ENCODE assay signal across 1 cellular context in genomic region chr1:77219166-77219887, GRCh38.
A peak's percentile ranks its signal among the peaks of the same experiment; 100 is the strongest.
TF ChIP-seq lines count a peak whose summit lies in the region.

PIGK (minus strand) TSS chr1:77219430; CDS start chr1:77219402, 28 bp downstream.

TF ChIP-seq in HepG2, 621 proteins besides CTCF, POLR2A, EP300 and RAD21 (continued from another document and continues in another):
- TF ChIP-seq DR1 (CRISPR knock-in tag; IDR thresholded peaks at IDR 0.05) = no peak
- TF ChIP-seq GABPB1 (CRISPR knock-in tag; IDR thresholded peaks at IDR 0.05) = peak; percentile 82
- TF ChIP-seq SMC3 (IDR thresholded peaks at IDR 0.05; ENCODE audit: low read length) = no peak
- peak; percentile 38; the same call in 1 of the 2 replicates for TF ChIP-seq ZNF614 (CRISPR knock-in tag; IDR thresholded peaks at IDR 0.05; ENCODE audit: borderline replicate concordance)
- no peak for TF ChIP-seq ZNF205 (CRISPR knock-in tag; IDR thresholded peaks at IDR 0.05)
- peak; percentile 46; the same call in 1 of the 2 replicates for TF ChIP-seq ZNF264 (CRISPR knock-in tag; IDR thresholded peaks at IDR 0.05)
- no peak for TF ChIP-seq PHF21A (CRISPR knock-in tag; IDR thresholded peaks at IDR 0.05)
- TF ChIP-seq NFYC (CRISPR knock-in tag; IDR thresholded peaks at IDR 0.05) = no peak
- no peak for TF ChIP-seq ZNF883 (CRISPR knock-in tag; IDR thresholded peaks at IDR 0.05; ENCODE audit: not compliant biosample characterization)
- TF ChIP-seq ZNF451 (CRISPR knock-in tag; IDR thresholded peaks at IDR 0.05) = no peak
- TF ChIP-seq HDAC1 (CRISPR knock-in tag; IDR thresholded peaks at IDR 0.05) = peak; percentile 95
- no peak for TF ChIP-seq ZNF569 (CRISPR knock-in tag; IDR thresholded peaks at IDR 0.05; ENCODE audit: borderline replicate concordance)
- peak; percentile 19; the same call in 1 of the 2 replicates for TF ChIP-seq ZNF552 (CRISPR knock-in tag; IDR thresholded peaks at IDR 0.05; ENCODE audit: borderline replicate concordance)
- no peak for TF ChIP-seq ZNF333 (CRISPR knock-in tag; IDR thresholded peaks at IDR 0.05; ENCODE audit: borderline replicate concordance)
- TF ChIP-seq ZNF83 (CRISPR knock-in tag; IDR thresholded peaks at IDR 0.05; ENCODE audit: borderline replicate concordance) = no peak
- TF ChIP-seq ZNF263 (CRISPR knock-in tag; IDR thresholded peaks at IDR 0.05) = no peak
- peak; percentile 59 to 78; a peak in 3 of 4 replicates for TF ChIP-seq HMGXB4 (CRISPR knock-in tag; IDR thresholded peaks at IDR 0.05; ENCODE audit: borderline replicate concordance in 1 of 2, low read depth in 1 of 2)
- TF ChIP-seq ELF4 (CRISPR knock-in tag; IDR thresholded peaks at IDR 0.05; ENCODE audit: borderline replicate concordance) = no peak
- TF ChIP-seq SMARCC2 (IDR thresholded peaks at IDR 0.05) = no peak
- no peak for TF ChIP-seq MTA3 (CRISPR knock-in tag; IDR thresholded peaks at IDR 0.05)
- TF ChIP-seq SIX1 (CRISPR knock-in tag; IDR thresholded peaks at IDR 0.05; ENCODE audit: borderline replicate concordance) = no peak
- peak; percentile 95; the same call in 1 of the 2 replicates for TF ChIP-seq ZSCAN5A (CRISPR knock-in tag; IDR thresholded peaks at IDR 0.05; ENCODE audit: borderline replicate concordance)
- no peak for TF ChIP-seq KLF11 (CRISPR knock-in tag; IDR thresholded peaks at IDR 0.05)
- peak; percentile 61; the same call in 1 of the 2 replicates for TF ChIP-seq YEATS4 (CRISPR knock-in tag; IDR thresholded peaks at IDR 0.05; ENCODE audit: borderline replicate concordance)
- TF ChIP-seq HOXA3 (CRISPR knock-in tag; IDR thresholded peaks at IDR 0.05) = peak; percentile 81
- TF ChIP-seq ZNF574 (CRISPR knock-in tag; IDR thresholded peaks at IDR 0.05) = peak; percentile 81
- 0 out of 2 replicates have a peak, but pooled peaks have one; percentile 78 for TF ChIP-seq ZNF414 (CRISPR knock-in tag; IDR thresholded peaks at IDR 0.05)
- TF ChIP-seq MAFF (IDR thresholded peaks at IDR 0.05; ENCODE audit: low read depth, low read length) = no peak
- TF ChIP-seq ZNF431 (CRISPR knock-in tag; IDR thresholded peaks at IDR 0.05; ENCODE audit: borderline replicate concordance, low read depth) = no peak
- TF ChIP-seq ARID5B (CRISPR knock-in tag; IDR thresholded peaks at IDR 0.05) = peak; percentile 56; the same call in 1 of the 2 replicates
- no peak for TF ChIP-seq ZNF737 (CRISPR knock-in tag; IDR thresholded peaks at IDR 0.05; ENCODE audit: borderline replicate concordance)
- TF ChIP-seq KDM5A (IDR thresholded peaks at IDR 0.05; ENCODE audit: borderline replicate concordance, low read length) = peak; percentile 90
- no peak for TF ChIP-seq ZNF503 (CRISPR knock-in tag; IDR thresholded peaks at IDR 0.05)
- TF ChIP-seq KLF15 (CRISPR knock-in tag; IDR thresholded peaks at IDR 0.05; ENCODE audit: borderline replicate concordance) = no peak
- 0 out of 2 replicates have a peak, but pooled peaks have one; percentile 39 for TF ChIP-seq NFIC (IDR thresholded peaks at IDR 0.05; ENCODE audit: low read length)
- no peak for TF ChIP-seq NFE2 (CRISPR knock-in tag; IDR thresholded peaks at IDR 0.05)
- TF ChIP-seq SATB2 (CRISPR knock-in tag; IDR thresholded peaks at IDR 0.05) = peak; percentile 41; the same call in 1 of the 2 replicates
- TF ChIP-seq CHCHD3 (CRISPR knock-in tag; IDR thresholded peaks at IDR 0.05) = no peak
- TF ChIP-seq REXO4 (CRISPR knock-in tag; IDR thresholded peaks at IDR 0.05; ENCODE audit: borderline replicate concordance) = no peak
- peak; percentile 84 for TF ChIP-seq TAF1 (CRISPR knock-in tag; IDR thresholded peaks at IDR 0.05)
- no peak for TF ChIP-seq ZNF484 (CRISPR knock-in tag; IDR thresholded peaks at IDR 0.05; ENCODE audit: borderline replicate concordance, low read depth)
- no peak for TF ChIP-seq ATF3 (CRISPR knock-in tag; IDR thresholded peaks at IDR 0.05)
- no peak for TF ChIP-seq DDIT3 (CRISPR knock-in tag; IDR thresholded peaks at IDR 0.05)
- peak; percentile 53; the same call in 1 of the 2 replicates for TF ChIP-seq ZGPAT (CRISPR knock-in tag; IDR thresholded peaks at IDR 0.05)
- no peak for TF ChIP-seq THAP8 (CRISPR knock-in tag; IDR thresholded peaks at IDR 0.05; ENCODE audit: borderline replicate concordance)
- 0 out of 2 replicates have a peak, but pooled peaks have one; percentile 18 for TF ChIP-seq ZSCAN21 (CRISPR knock-in tag; IDR thresholded peaks at IDR 0.05; ENCODE audit: borderline replicate concordance)
